15 cellular contexts compared by ENCODE assay signal in genomic region chr7:66558660-66559465, GRCh38.
DNase-seq lines count a peak whose midpoint lies in the region; TF ChIP-seq lines count a peak whose summit lies in the region.
"Had no signal": no experiment of that assay in that cellular context is flagged by ENCODE, and none has a peak within 500 bp of the region (broad histone marks: within the 10 kb centered on the region; RNA-seq: fewer than 3 reads in every experiment).

No MANE protein-coding gene starts in this region.

- no peak for TF ChIP-seq CTCF in brain (conservative IDR thresholded peaks at IDR 0.05)

- peak overlapping the region in 4 of 5 experiments; percentile 24 to 77 (median 72) for H3K27ac Mint-ChIP-seq in brain
- H3K27ac Mint-ChIP-seq: activated T-helper 1 cell treated with anti-CD3 and anti-CD28 coated beads, Interleukin-12 subunit alpha, Interleukin-12 subunit beta, Interleukin-2, Interleukin-4 antibody, amounts not matched to agents 30 ng/mL and 10 ng/mL and 1 ng/mL, durations not matched to agents 14 hours and 24 hours and 36 hours had no signal

- no peaks in the 10 kb centered on the region for H3K9me3 Mint-ChIP-seq in brain
- H3K9me3 Mint-ChIP-seq: activated T-helper 1 cell treated with anti-CD3 and anti-CD28 coated beads, Interleukin-12 subunit alpha, Interleukin-12 subunit beta, Interleukin-2, Interleukin-4 antibody, amounts not matched to agents 30 ng/mL and 10 ng/mL and 1 ng/mL, durations not matched to agents 14 hours and 24 hours and 36 hours; CD8-positive, alpha-beta memory T cell; naive B cell had no signal

- H3K4me1 Mint-ChIP-seq in brain = no peaks in the 10 kb centered on the region

- H3K36me3 Mint-ChIP-seq in brain = peaks cover 30% of the 10 kb centered on the region

- no peak overlapping the region for H3K4me3 Mint-ChIP-seq in brain
- H3K4me3 Mint-ChIP-seq: activated T-helper 1 cell treated with anti-CD3 and anti-CD28 coated beads, Interleukin-12 subunit alpha, Interleukin-12 subunit beta, Interleukin-2, Interleukin-4 antibody, amounts not matched to agents 30 ng/mL and 10 ng/mL and 1 ng/mL, durations not matched to agents 14 hours and 24 hours and 36 hours; CD8-positive, alpha-beta memory T cell; naive B cell had no signal

- no peaks in the 10 kb centered on the region for H3K27me3 Mint-ChIP-seq in brain
- H3K27me3 Mint-ChIP-seq: CD8-positive, alpha-beta memory T cell; naive B cell had no signal

- DNase-seq in ELF-1 (ENCODE audit: low read depth, low spot score) (peak; percentile 26), HuH-7 (ENCODE audit: low spot score) (peak; percentile 53), mesenteric fat pad (ENCODE audit: low spot score) (peak; percentile 83), NCI-H146 (lab: John Stamatoyannopoulos, UW) (no peak), T1000 (lab: John Stamatoyannopoulos, UW) (no peak), GM03348 (ENCODE audit: low spot score) (no peak)
- no peak for DNase-seq in stimulated activated CD4-positive, alpha-beta T cell treated with anti-CD3 and anti-CD28 coated beads, Interleukin-4, amount 100 ng/mL, for 1 hour
- DNase-seq: CD8-positive, alpha-beta memory T cell; esophagus squamous epithelium; naive B cell; NCI-H1417; NCI-H69; SHP77 had no signal

Comparison
In these comparisons a context has a peak if more than half of its experiments do, and no peak if none do; other contexts are left out.
1. DNase-seq: peak in ELF-1 (single experiment), HuH-7 (single experiment) and mesenteric fat pad (single experiment); none in NCI-H146 (single experiment), stimulated activated CD4-positive, alpha-beta T cell treated with anti-CD3 and anti-CD28 coated beads, Interleukin-4, amount 100 ng/mL, for 1 hour (single experiment), T1000 (single experiment) and GM03348 (single experiment).